In genomic region chr20:11454966-11455799, GRCh38 we compare ENCODE assay signal across 8 cellular contexts.
DNase-seq lines count a peak whose midpoint lies in the region; ATAC-seq and TF ChIP-seq lines count a peak whose summit lies in the region.

No MANE protein-coding gene starts in this region.

- H3K9ac ChIP-seq in PC-3 (ENCODE audit: low read length) = no peak overlapping the region

- CTCF ChIA-PET in PC-3 (lab: Charles Lee) = no interaction called here
- CTCF ChIA-PET in CD8-positive, alpha-beta memory T cell (lab: Charles Lee) = no interaction called here

- no peaks in the 10 kb centered on the region for H3K27me3 ChIP-seq in PC-3 (ENCODE audit: low read length)
- no peaks in the 10 kb centered on the region for H3K27me3 ChIP-seq in CD8-positive, alpha-beta memory T cell (ENCODE audit: insufficient read depth, low read length, poor library complexity, severe bottlenecking)

- H3K79me2 ChIP-seq in PC-3 (ENCODE audit: low read length) = no peaks in the 10 kb centered on the region

- BruUV-seq in PC-3 (replicated peaks; lab: Mats Ljungman, UMichigan) = TSS peak; percentile 49

- peaks cover 44% of the 10 kb centered on the region for H3K4me1 ChIP-seq in PC-3 (ENCODE audit: insufficient read depth, low read length)
- no peaks in the 10 kb centered on the region for H3K4me1 ChIP-seq in CD8-positive, alpha-beta memory T cell (ENCODE audit: insufficient read depth, low read length)

- intact Hi-C loops in PC-3 (cut with micrococcal nuclease) = loop anchor here (2.0 to 10.0 kb wide), 2 partner anchors 90 to 780 kb away; partner anchors contain the start of gene JAG1

- H3K4me3 Mint-ChIP-seq in CD8-positive, alpha-beta memory T cell = no peak overlapping the region

- H3K9me3 Mint-ChIP-seq in CD8-positive, alpha-beta memory T cell = peaks cover under 1 to 14% (median 7%) of the 10 kb centered on the region in 5 donors

- H3K4me3 ChIP-seq in PC-3 (ENCODE audit: low read length) = peak overlapping the region; percentile 24; the same call in 1 of the 2 replicates
- H3K4me3 ChIP-seq in fibroblast of the aortic adventitia (ENCODE audit: low read depth, low read length) = no peak overlapping the region
- H3K4me3 ChIP-seq in CD8-positive, alpha-beta memory T cell (ENCODE audit: low read length) = no peak overlapping the region

- 0 out of 2 replicates have a peak, but pooled peaks cover 6% of the 10 kb centered on the region for H3K9me2 ChIP-seq in PC-3 (replicated peaks; ENCODE audit: low read length)

- no peaks in the 10 kb centered on the region for H3K4me1 Mint-ChIP-seq in CD8-positive, alpha-beta memory T cell

- POLR2A ChIA-PET in PC-3 (lab: Charles Lee; ENCODE audit: unreplicated experiment) = no interaction called here
- POLR2A ChIA-PET in CD8-positive, alpha-beta memory T cell (lab: Charles Lee) = no interaction called here

- TF ChIP-seq CTCF in PC-3 (conservative IDR thresholded peaks at IDR 0.05; ENCODE audit: low read depth, low read length) (no peak), fibroblast of the aortic adventitia (IDR thresholded peaks at IDR 0.05; ENCODE audit: insufficient read depth, low read length) (no peak)

- ATAC-seq in PC-3 = peak; percentile 80
- no peak for ATAC-seq in GM19328 (IDR thresholded peaks at IDR 0.05; ENCODE audit: unreplicated experiment)
- no peak for ATAC-seq in HG03280 (IDR thresholded peaks at IDR 0.05; ENCODE audit: unreplicated experiment)

- no peaks in the 10 kb centered on the region for H3K36me3 Mint-ChIP-seq in CD8-positive, alpha-beta memory T cell

- H3F3A ChIP-seq in PC-3 (ENCODE audit: low read length, unreplicated experiment) = peaks cover 6% of the 10 kb centered on the region

- H2AFZ ChIP-seq in PC-3 (ENCODE audit: low read length) = no peak overlapping the region

- in situ Hi-C loops in ACHN (cut with HindIII; ENCODE audit: low pct_ligation_motif_present, low pct_unique_long_range_greater_than_20kb, low sequenced_read_pairs) = no loop called here

- H3K36me3 ChIP-seq in PC-3 (ENCODE audit: low read depth, low read length) = no peaks in the 10 kb centered on the region
- no peaks in the 10 kb centered on the region for H3K36me3 ChIP-seq in CD8-positive, alpha-beta memory T cell (ENCODE audit: insufficient read depth, low read length)

- H3K27ac Mint-ChIP-seq in CD8-positive, alpha-beta memory T cell = no peak overlapping the region

- H3K27ac ChIP-seq in PC-3 (ENCODE audit: low read length) = peak overlapping the region; percentile 75
- H3K27ac ChIP-seq in CD8-positive, alpha-beta memory T cell (ENCODE audit: low read depth, low read length) = no peak overlapping the region

- H3K4me2 ChIP-seq in PC-3 (ENCODE audit: low read length) = peak overlapping the region; percentile 68

- H3K9me3 ChIP-seq in PC-3 (ENCODE audit: low read length) = no peaks in the 10 kb centered on the region
- H3K9me3 ChIP-seq in CD8-positive, alpha-beta memory T cell (ENCODE audit: low read length) = no peaks in the 10 kb centered on the region

- H4K20me1 ChIP-seq in PC-3 (ENCODE audit: low read length) = no peaks in the 10 kb centered on the region

- no peaks in the 10 kb centered on the region for H3K27me3 Mint-ChIP-seq in CD8-positive, alpha-beta memory T cell

- DNase-seq in ACHN = peak; percentile 88
- peak; percentile 78 for DNase-seq in H4 (ENCODE audit: low spot score)
- DNase-seq in PC-3 = peak; percentile 97
- peak; percentile 68 for DNase-seq in fibroblast of the aortic adventitia (ENCODE audit: low read depth)
- no peak for DNase-seq in CD8-positive, alpha-beta memory T cell
- DNase-seq in C1 segment of cervical spinal cord (lab: John Stamatoyannopoulos, UW) = no peak

Comparison
In these comparisons a context has a peak if more than half of its experiments do, and no peak if none do; other contexts are left out.
1. DNase-seq: peak in ACHN (single experiment), H4 (single experiment), PC-3 (single experiment) and fibroblast of the aortic adventitia (single experiment); none in CD8-positive, alpha-beta memory T cell (0 of 5) and C1 segment of cervical spinal cord (0 of 14).